Comparison of ENCODE assay signal across 15 cellular contexts in genomic region chr18:43648002-43648401, GRCh38.
"Had no signal": no experiment of that assay in that cellular context is flagged by ENCODE, and none has a peak within 500 bp of the region (broad histone marks: within the 10 kb centered on the region; RNA-seq: fewer than 3 reads in every experiment).

No MANE protein-coding gene starts in this region.

- H3K79me2 ChIP-seq: parathyroid adenoma had no signal

- H3K4me2 ChIP-seq: neural progenitor cell, smooth muscle cell had no signal

- ATAC-seq: activated CD8-positive, alpha-beta T cell treated with anti-CD3 and anti-CD28 coated beads for 36 hours; left cardiac atrium; lower lobe of right lung had no signal

- H3K36me3 ChIP-seq: colonic mucosa, lower lobe of right lung, neural progenitor cell, WERI-Rb-1 had no signal

- H3K27ac ChIP-seq: colonic mucosa, lower lobe of right lung, neural progenitor cell, parathyroid adenoma, WERI-Rb-1 had no signal

- H3K27me3 ChIP-seq: colonic mucosa, neural progenitor cell had no signal

- H3K9me3 ChIP-seq: colonic mucosa, lower lobe of right lung had no signal

- H2AFZ ChIP-seq: neural progenitor cell, parathyroid adenoma had no signal

- H3K9ac ChIP-seq: neural progenitor cell, parathyroid adenoma had no signal

- H3K4me3 ChIP-seq: colonic mucosa, lower lobe of right lung, neural progenitor cell, smooth muscle cell had no signal

- DNase-seq: activated CD4-positive, alpha-beta T cell treated with anti-CD3 and anti-CD28 coated beads for 4 hours; activated CD8-positive, alpha-beta memory T cell treated with anti-CD3 and anti-CD28 coated beads, Interleukin-2, amount 50 U/mL, for 4 hours; activated CD8-positive, alpha-beta T cell treated with anti-CD3 and anti-CD28 coated beads for 36 hours; activated naive CD4-positive, alpha-beta T cell; aorta; colonic mucosa; hypothalamus; left cardiac atrium; lower lobe of right lung; retina; T1000; WERI-Rb-1 had no signal

- H3K4me1 ChIP-seq: colonic mucosa, lower lobe of right lung, neural progenitor cell, parathyroid adenoma had no signal
